Comparison of ENCODE assay signal across 25 cellular contexts in genomic region chr11:106295974-106296373, GRCh38.
"Had no signal": no experiment of that assay in that cellular context is flagged by ENCODE, and none has a peak within 500 bp of the region (broad histone marks: within the 10 kb centered on the region; RNA-seq: fewer than 3 reads in every experiment).

No MANE protein-coding gene starts in this region.

- ATAC-seq: stimulated activated effector memory CD8-positive, alpha-beta T cell treated with anti-CD3 and anti-CD28 coated beads, Interleukin-12 subunit alpha, Interleukin-12 subunit beta, amount 100 ng/mL, for 72 hours; stimulated activated memory B cell treated with anti-CD40 and anti-IgM and Interleukin-4, amounts not matched to agents 10 μg/mL and 1 μg/mL and 100 μg/mL, for 72 hours; stimulated activated naive B cell treated with anti-CD40 and anti-IgM and Interleukin-4, amounts not matched to agents 10 μg/mL and 1 μg/mL and 100 μg/mL, for 72 hours; stimulated activated naive CD8-positive, alpha-beta T cell treated with anti-CD3 and anti-CD28 coated beads, Interleukin-15, amount 100 ng/mL, for 72 hours; stimulated activated naive CD8-positive, alpha-beta T cell treated with anti-CD3 and anti-CD28 coated beads, Interleukin-15, Interleukin-2, amounts not matched to agents 100 U/mL and 50 U/mL, for 24 hours had no signal

- H3K27me3 ChIP-seq: stomach, suprapubic skin, testis, thyroid gland, tibial artery, tibial nerve, transverse colon, upper lobe of left lung, uterus, vagina had no signal

- DNase-seq: stimulated activated CD4-positive, alpha-beta T cell treated with anti-CD3 and anti-CD28 coated beads, Interleukin-2, amount 100 ng/mL, for 48 hours; stimulated activated CD4-positive, alpha-beta T cell treated with anti-CD3 and anti-CD28 coated beads, Interleukin-4, amount 100 ng/mL, for 1 hour; stimulated activated CD4-positive, alpha-beta T cell treated with anti-CD3 and anti-CD28 coated beads, Interleukin-4, amount 100 ng/mL, for 24 hours; stimulated activated CD4-positive, alpha-beta T cell treated with anti-CD3 and anti-CD28 coated beads, Interleukin-4, amount 100 ng/mL, for 4 hours; stimulated activated CD8-positive, alpha-beta memory T cell treated with anti-CD3 and anti-CD28 coated beads, Interleukin-4, amount 100 ng/mL, for 48 hours; stimulated activated naive B cell treated with anti-CD40 and anti-IgM and Interleukin-4, amounts not matched to agents 10 μg/mL and 1 μg/mL and 100 μg/mL, for 72 hours; stimulated activated naive CD4-positive, alpha-beta T cell; stimulated activated naive CD4-positive, alpha-beta T cell treated with Interleukin-2 at 50 U/mL for 16 hours; stimulated activated naive CD8-positive, alpha-beta T cell treated with anti-CD3 and anti-CD28 coated beads, Interleukin-15, amount 100 ng/mL, for 72 hours; stimulated activated naive CD8-positive, alpha-beta T cell treated with anti-CD3 and anti-CD28 coated beads, Interleukin-15, Interleukin-2, amounts not matched to agents 100 U/mL and 50 U/mL, for 24 hours; stomach; substantia nigra; testis; thyroid gland; tibial artery; transverse colon; trophoblast cell; upper lobe of left lung; uterus had no signal

- H3K9me3 ChIP-seq: stomach, suprapubic skin, testis, thoracic aorta, thyroid gland, tibial artery, tibial nerve, transverse colon, upper lobe of left lung, uterus, vagina had no signal

- H3K4me3 ChIP-seq: stomach, suprapubic skin, testis, thoracic aorta, thyroid gland, tibial artery, tibial nerve, transverse colon, upper lobe of left lung, uterus, vagina had no signal

- H3K36me3 ChIP-seq: stomach, suprapubic skin, thoracic aorta, thyroid gland, tibial artery, tibial nerve, transverse colon, upper lobe of left lung, uterus, vagina had no signal

- H3K4me1 ChIP-seq: stomach, suprapubic skin, testis, thyroid gland, tibial artery, tibial nerve, transverse colon, upper lobe of left lung, uterus, vagina had no signal

- H3K27ac ChIP-seq: stomach, suprapubic skin, testis, thoracic aorta, thyroid gland, tibial artery, tibial nerve, transverse colon, upper lobe of left lung, uterus, vagina had no signal
